8 cellular contexts compared by ENCODE assay signal in the genomic region with DNA sequence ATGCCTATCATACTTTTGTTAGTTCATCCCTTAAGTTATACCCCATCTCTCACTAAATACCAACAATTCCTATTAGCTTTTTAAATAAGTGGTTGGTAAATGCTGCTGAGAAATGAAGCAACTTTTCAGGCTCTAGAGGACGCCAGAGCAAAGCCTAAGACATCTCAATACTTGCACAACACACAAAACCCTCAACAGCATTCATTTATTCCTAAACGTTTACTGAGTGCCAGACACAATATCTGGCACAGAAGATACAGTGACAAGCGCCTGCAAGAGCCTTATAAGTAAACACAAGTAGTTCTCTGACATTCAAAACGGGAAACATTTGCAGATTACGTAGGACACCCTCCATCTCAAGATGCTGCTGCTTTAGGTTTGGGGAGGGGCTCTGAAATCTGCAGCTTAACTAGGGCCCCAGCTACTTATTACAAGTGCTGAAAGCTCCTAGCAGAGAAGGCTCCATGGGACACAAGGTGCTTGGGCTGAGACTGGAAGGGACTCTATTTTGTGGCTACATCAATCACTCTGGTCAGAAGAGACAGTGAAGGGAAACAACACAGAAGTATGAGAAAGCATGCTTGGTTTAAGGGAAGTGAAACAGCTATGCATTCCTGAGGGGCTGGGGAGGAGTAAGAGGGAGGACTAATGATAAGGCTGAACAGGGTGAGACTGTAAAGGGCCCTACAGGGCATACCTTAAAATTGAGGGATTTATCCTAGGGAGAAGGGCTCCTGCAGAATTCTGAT.
DNase-seq lines count a peak whose midpoint lies in the region; ATAC-seq and TF ChIP-seq lines count a peak whose summit lies in the region.

No MANE protein-coding gene starts in this region.

- peak; percentile 30 for TF ChIP-seq CTCF in GM12873 (IDR thresholded peaks at IDR 0.05; ENCODE audit: insufficient read depth, low read depth, low read length, missing control alignments)
- no peak for TF ChIP-seq CTCF in HL-60 (IDR thresholded peaks at IDR 0.05; ENCODE audit: insufficient read depth, low read length)
- peak; percentile 35 for TF ChIP-seq CTCF in coronary artery (IDR thresholded peaks at IDR 0.05)
- TF ChIP-seq CTCF in thoracic aorta (IDR thresholded peaks at IDR 0.05), result peak; percentile 37

- H3K27me3 ChIP-seq in HL-60 (ENCODE audit: insufficient read depth, poor library complexity, severe bottlenecking) (no peaks in the 10 kb centered on the region), thoracic aorta (replicated peaks; ENCODE audit: insufficient read depth) (no peaks in the 10 kb centered on the region)

- peaks cover 21 to 46% of the 10 kb centered on the region in 2 donors for H3K4me1 ChIP-seq in thoracic aorta (ENCODE audit: control insufficient read depth in 1 of 2, low read depth in 2 of 2)

- DNase-seq in HL-60 (ENCODE audit: low read depth in 1 of 2, low spot score in 1 of 2) (peak; percentile 8 to 15), coronary artery (ENCODE audit: low spot score) (no peak), thoracic aorta (ENCODE audit: low spot score) (no peak), NCI-H1417 (lab: John Stamatoyannopoulos, UW) (no peak), SHP77 (lab: John Stamatoyannopoulos, UW) (no peak)
- no peak for DNase-seq in stimulated activated CD4-positive, alpha-beta T cell treated with anti-CD3 and anti-CD28 coated beads, Interleukin-4, amount 100 ng/mL, for 24 hours

- H3K4me3 ChIP-seq in HL-60 (replicated peaks; ENCODE audit: insufficient read depth, low read length) (no peak overlapping the region), coronary artery (no peak overlapping the region), thoracic aorta (no peak overlapping the region)

- no peaks in the 10 kb centered on the region for H3K36me3 ChIP-seq in thoracic aorta

- H3K27ac ChIP-seq in HL-60 (replicated peaks) (no peak overlapping the region), coronary artery (no peak overlapping the region), thoracic aorta (peak overlapping the region; percentile 55 to 56)

- H3K9me3 ChIP-seq in thoracic aorta, result no peaks in the 10 kb centered on the region

- ATAC-seq in GM21528 (IDR thresholded peaks at IDR 0.05; ENCODE audit: low FRiP score, unreplicated experiment), result peak; percentile 82
- ATAC-seq in thoracic aorta (ENCODE audit: insufficient number of reproducible peaks, low FRiP score, low read depth), result peak; percentile 41

Comparison
In these comparisons a context has a peak if more than half of its experiments do, and no peak if none do; other contexts are left out.
1. DNase-seq: peak in HL-60 (2 of 2); none in coronary artery (single experiment), thoracic aorta (single experiment), NCI-H1417 (0 of 3), SHP77 (0 of 2) and stimulated activated CD4-positive, alpha-beta T cell treated with anti-CD3 and anti-CD28 coated beads, Interleukin-4, amount 100 ng/mL, for 24 hours (single experiment).
2. H3K27ac ChIP-seq: peak in thoracic aorta (2 of 2); none in HL-60 (single experiment) and coronary artery (0 of 2).